In the genomic region with DNA sequence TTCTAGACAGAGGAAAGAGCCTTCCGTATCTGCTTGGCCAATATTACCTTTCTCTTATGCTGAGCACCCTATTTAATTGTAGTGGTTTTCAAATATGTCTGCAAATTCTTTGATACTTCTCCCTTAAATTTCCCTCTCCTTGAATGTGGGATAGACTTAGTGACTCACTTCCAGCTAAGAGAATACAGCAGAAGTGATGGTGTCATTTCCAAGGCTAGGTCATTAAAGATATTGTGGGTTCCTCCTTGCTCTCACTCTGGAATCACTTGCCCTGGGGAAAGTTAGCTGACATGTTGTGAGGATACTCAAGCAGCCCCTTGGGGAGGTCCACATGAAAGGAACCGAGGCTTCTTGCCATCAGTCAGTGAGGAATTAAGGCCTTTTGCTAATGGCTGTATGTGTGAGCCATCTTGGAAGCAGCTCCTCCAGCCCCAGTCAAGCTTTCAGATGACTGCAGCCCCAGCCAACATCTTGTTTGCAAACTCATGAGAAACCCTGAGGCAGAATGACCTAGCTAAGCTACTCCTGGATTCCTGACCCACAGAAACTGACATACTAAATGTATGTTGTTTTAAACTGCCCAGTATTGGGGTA, we compare ENCODE assay signal across 29 cellular contexts. TPM values are rescaled to one million over a fixed set of nuclear protein-coding genes. Genes with fewer than 3 reads are reported as not detected.
DNase-seq lines count a peak whose midpoint lies in the region; ATAC-seq and TF ChIP-seq lines count a peak whose summit lies in the region.
"Had no signal": no experiment of that assay in that cellular context is flagged by ENCODE, and none has a peak within 500 bp of the region (broad histone marks: within the 10 kb centered on the region; RNA-seq: fewer than 3 reads in every experiment).

No MANE protein-coding gene starts in this region.

- no peaks in the 10 kb centered on the region for H4K20me1 ChIP-seq in osteoblast (ENCODE audit: insufficient read depth, low read length)

- H3K4me3 ChIP-seq in HEK293 (ENCODE audit: low read depth, low read length) (no peak overlapping the region), osteoblast (ENCODE audit: insufficient read depth, low read length) (no peak overlapping the region), BE2C (ENCODE audit: low read depth, low read length) (no peak overlapping the region), adrenal gland (no peak overlapping the region)
- H3K4me3 ChIP-seq: esophagus squamous epithelium, gastroesophageal sphincter, lung, mucosa of descending colon had no signal

- intact Hi-C loops in adrenal gland (cut with DNase I): no loop called here

- peak overlapping the region; percentile 26 for H2AFZ ChIP-seq in osteoblast (ENCODE audit: low read length)

- no peak overlapping the region for H3K4me2 ChIP-seq in osteoblast (ENCODE audit: insufficient read depth, low read length)

- no peak for TF ChIP-seq POLR2A in adrenal gland (IDR thresholded peaks at IDR 0.05)

- H3K79me2 ChIP-seq in osteoblast (ENCODE audit: insufficient read depth, low read length): no peaks in the 10 kb centered on the region

- H3K27ac ChIP-seq in HEK293 (ENCODE audit: extremely low read depth, low read depth, low read length): no peak overlapping the region
- H3K27ac ChIP-seq in osteoblast (ENCODE audit: low read depth, low read length): no peak overlapping the region
- H3K27ac ChIP-seq in adrenal gland: no peak overlapping the region
- H3K27ac ChIP-seq: C4-2B, esophagus squamous epithelium, gastroesophageal sphincter, VCaP had no signal

- H3K4me1 ChIP-seq in HEK293 (ENCODE audit: control insufficient read depth, insufficient read depth, low read length) (no peaks in the 10 kb centered on the region), osteoblast (ENCODE audit: insufficient read depth, low read length) (peaks cover 11% of the 10 kb centered on the region), BE2C (no peaks in the 10 kb centered on the region), adrenal gland (replicated peaks in 1 of 2) (no peaks in the 10 kb centered on the region)

- no peak for ATAC-seq in HG03095 (IDR thresholded peaks at IDR 0.05; ENCODE audit: unreplicated experiment)
- ATAC-seq: activated naive CD4-positive, alpha-beta T cell treated with anti-CD3 and anti-CD28 coated beads, Interleukin-2, amount 50 U/mL, for 72 hours; gastroesophageal sphincter; left cardiac atrium; mucosa of descending colon had no signal

- TF ChIP-seq CTCF in HEK293 (tag by site-specific recombination; IDR thresholded peaks at IDR 0.05): no peak
- TF ChIP-seq CTCF in osteoblast (IDR thresholded peaks at IDR 0.05; ENCODE audit: extremely low read depth, low read depth, low read length): no peak
- TF ChIP-seq CTCF in BE2C (IDR thresholded peaks at IDR 0.05; ENCODE audit: low read depth, low read length): no peak
- TF ChIP-seq CTCF in adrenal gland (IDR thresholded peaks at IDR 0.05): no peak

- CTCF ChIA-PET in HEK293 (lab: Yijun Ruan, JAX): interaction anchor here (0.7 to 3.8 kb wide), 3 partner anchors 21 to 82 kb away, joined by 3 to 17 read pairs (median 4); no protein-coding TSS in a partner anchor

- POLR2A ChIA-PET in HEK293 (lab: Yijun Ruan, JAX): no interaction called here

- DNase-seq in RKO (ENCODE audit: low spot score) (peak; percentile 56), dermis blood vessel endothelial cell (peak; percentile 34), osteoblast (ENCODE audit: insufficient read length, low spot score, missing footprints) (no peak), BE2C (no peak), SW 1271 (lab: John Stamatoyannopoulos, UW) (no peak), adrenal gland (no peak)
- DNase-seq: activated CD4-positive, alpha-beta T cell treated with anti-CD3 and anti-CD28 coated beads for 48 hours; activated CD8-positive, alpha-beta memory T cell treated with anti-CD3 and anti-CD28 coated beads for 24 hours; activated effector memory CD4-positive, alpha-beta T cell treated with Interleukin-2 at 50 U/mL for 16 hours; activated T-cell treated with anti-CD3 and anti-CD28 coated beads for 4 hours; anterior cingulate cortex; DMS79; esophagus squamous epithelium; GF-D8; KG1; left cardiac atrium; mucosa of descending colon; NCI-H2029 treated with DMSO at 0.1 percent for 48 hours; NCI-H526; SIG-M5; stimulated activated CD4-positive, alpha-beta T cell treated with anti-CD3 and anti-CD28 coated beads, Interleukin-15, amount 100 ng/mL, for 24 hours; stimulated activated CD4-positive, alpha-beta T cell treated with anti-CD3 and anti-CD28 coated beads, Interleukin-4, amount 100 ng/mL, for 4 hours had no signal

- WGBS in adrenal gland, 4 donors: 86 to 90% (median 89%) methylated on average over 2 of the region's 2 CpGs

- H3K27me3 ChIP-seq in osteoblast (ENCODE audit: insufficient read depth, low read length) (no peaks in the 10 kb centered on the region), BE2C (no peaks in the 10 kb centered on the region), adrenal gland (no peaks in the 10 kb centered on the region)
- H3K27me3 ChIP-seq: esophagus squamous epithelium, gastroesophageal sphincter had no signal

- H3K36me3 ChIP-seq in HEK293 (ENCODE audit: control insufficient read depth in 2 of 2, insufficient read depth in 1 of 2, low read length in 2 of 2): no peaks in the 10 kb centered on the region
- H3K36me3 ChIP-seq in osteoblast (ENCODE audit: insufficient read depth, low read length): no peaks in the 10 kb centered on the region
- H3K36me3 ChIP-seq in BE2C: no peaks in the 10 kb centered on the region
- no peaks in the 10 kb centered on the region for H3K36me3 ChIP-seq in adrenal gland (replicated peaks in 1 of 2)
- H3K36me3 ChIP-seq: esophagus squamous epithelium, gastroesophageal sphincter had no signal

- no peaks in the 10 kb centered on the region for H3K9me3 ChIP-seq in HEK293 (ENCODE audit: control insufficient read depth, insufficient read depth, low read depth, low read length)
- H3K9me3 ChIP-seq in osteoblast (ENCODE audit: low read depth, low read length): peaks cover 3% of the 10 kb centered on the region
- no peaks in the 10 kb centered on the region for H3K9me3 ChIP-seq in BE2C
- no peaks in the 10 kb centered on the region for H3K9me3 ChIP-seq in adrenal gland (replicated peaks in 1 of 3)

TF ChIP-seq in HEK293, 187 proteins besides CTCF, POLR2A, EP300 and RAD21:
- TF ChIP-seq ZNF121 (tag by site-specific recombination; IDR thresholded peaks at IDR 0.05) (no peak), ZSCAN23 (tag by site-specific recombination; IDR thresholded peaks at IDR 0.05) (no peak), SETDB1 (IDR thresholded peaks at IDR 0.05; ENCODE audit: insufficient read length, low read length) (peak; percentile 77), KLF7 (tag by site-specific recombination; IDR thresholded peaks at IDR 0.05; ENCODE audit: borderline replicate concordance) (no peak), ZNF391 (tag by site-specific recombination; IDR thresholded peaks at IDR 0.05; ENCODE audit: borderline replicate concordance, low read depth) (no peak)

RNA-seq across cellular contexts. Expression of a gene that starts 8.1 kb away (rescaled TPM):
- 3.9 and 8.0 TPM in 2 replicates for total RNA-seq in dermis blood vessel endothelial cell
- total RNA-seq in osteoblast: 1.2 and 3.3 TPM in 2 replicates
- polyA plus RNA-seq in BE2C (2012; ENCODE audit: insufficient read depth, insufficient read length, low read depth): 0.77 TPM
- 10 to 100 TPM; 11.2 to 68.5 (median 46.9) TPM for total RNA-seq in adrenal gland
- polyA plus RNA-seq in adrenal gland: 10 to 100 TPM in 2 of 3 donors, 1 to 10 TPM in 1; 3.8 to 36.2 (median 21.8) TPM

Comparison
In these comparisons a context has a peak if more than half of its experiments do, and no peak if none do; other contexts are left out.
1. DNase-seq: peak in RKO (single experiment) and dermis blood vessel endothelial cell (single experiment); none in osteoblast (single experiment), BE2C (single experiment), SW 1271 (0 of 2) and adrenal gland (0 of 7).